Comparison of ENCODE assay signal across 16 cellular contexts in the genomic region with DNA sequence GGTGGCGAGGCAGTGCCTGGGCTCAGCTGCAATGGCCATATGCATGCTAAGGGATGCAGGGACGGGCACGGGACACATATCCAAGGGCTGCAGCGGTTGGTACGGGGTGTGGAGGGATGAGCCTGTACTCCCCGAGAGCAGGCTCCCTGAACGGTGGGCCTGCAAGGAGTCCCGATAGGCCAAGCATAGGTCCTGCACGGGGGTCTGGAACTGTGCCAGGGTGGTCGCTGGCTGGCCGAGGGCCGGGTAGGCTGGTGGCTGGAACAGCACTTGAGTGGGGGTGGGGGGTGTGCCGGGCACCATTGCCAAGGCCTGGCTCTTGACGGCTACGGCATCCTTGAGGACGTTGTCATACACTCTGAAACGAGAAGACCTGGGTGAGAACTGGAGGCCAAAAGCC. TPM values are rescaled to one million over a fixed set of nuclear protein-coding genes. Genes with fewer than 3 reads are reported as not detected.
DNase-seq lines count a peak whose midpoint lies in the region; ATAC-seq and TF ChIP-seq lines count a peak whose summit lies in the region.
"Had no signal": no experiment of that assay in that cellular context is flagged by ENCODE, and none has a peak within 500 bp of the region (broad histone marks: within the 10 kb centered on the region; RNA-seq: fewer than 3 reads in every experiment).

No MANE protein-coding gene starts in this region.

- peaks cover 39% of the 10 kb centered on the region for H3K36me3 ChIP-seq in lower lobe of right lung
- peaks cover 31 to 35% of the 10 kb centered on the region in 2 experiments for H3K36me3 ChIP-seq in trophoblast cell (ENCODE audit: control insufficient read depth in 1 of 2, insufficient read depth in 2 of 2, low read length in 2 of 2)
- no peaks in the 10 kb centered on the region for H3K36me3 ChIP-seq in GM23248 (ENCODE audit: low read depth)

- no peak overlapping the region for H3K18ac ChIP-seq in trophoblast cell (ENCODE audit: low read length)

- H3K9ac ChIP-seq in trophoblast cell (ENCODE audit: low read length), result no peak overlapping the region
- H3K9ac ChIP-seq in GM23248, result no peak overlapping the region

- H3K4me1 ChIP-seq in lower lobe of right lung (no peaks in the 10 kb centered on the region), trophoblast cell (ENCODE audit: control insufficient read depth in 1 of 2, insufficient read depth in 2 of 2, low read length in 2 of 2) (no peaks in the 10 kb centered on the region), GM23248 (ENCODE audit: insufficient read depth) (no peaks in the 10 kb centered on the region)
- H3K4me1 ChIP-seq: A549, Caco-2 had no signal

- H4K91ac ChIP-seq in trophoblast cell (ENCODE audit: low read depth, low read length), result no peak overlapping the region

- DNase-seq in lower lobe of right lung (no peak), trophoblast cell (no peak), GM23248 (no peak)
- no peak for DNase-seq in stimulated activated naive CD8-positive, alpha-beta T cell treated with anti-CD3 and anti-CD28 coated beads, Interleukin-15, amount 100 ng/mL, for 72 hours
- no peak for DNase-seq in activated CD4-positive, alpha-beta T cell treated with anti-CD3 and anti-CD28 coated beads for 48 hours
- no peak for DNase-seq in activated T-helper 1 cell treated with anti-CD3 and anti-CD28 coated beads, Interleukin-12 subunit alpha, Interleukin-12 subunit beta, Interleukin-2, Interleukin-4 antibody, amounts not matched to agents 30 ng/mL and 10 ng/mL and 1 ng/mL, durations not matched to agents 14 hours and 24 hours and 36 hours (ENCODE audit: low spot score)
- DNase-seq: AML-193; Caco-2; CD4-positive, alpha-beta T cell; HCEC 1CT had no signal

- H2BK120ac ChIP-seq in trophoblast cell (ENCODE audit: insufficient read depth, low read length, poor library complexity), result no peak overlapping the region

- no peak overlapping the region for H2AK5ac ChIP-seq in trophoblast cell (ENCODE audit: low read length)

- H3K27ac ChIP-seq in lower lobe of right lung, result no peak overlapping the region
- no peak overlapping the region for H3K27ac ChIP-seq in trophoblast cell (ENCODE audit: low read depth, low read length)
- H3K27ac ChIP-seq in GM23248, result no peak overlapping the region
- H3K27ac ChIP-seq: A549, C4-2B, HL-60 had no signal

- no peak overlapping the region for H3K23ac ChIP-seq in trophoblast cell (ENCODE audit: low read length)

- no peak overlapping the region for H4K12ac ChIP-seq in trophoblast cell (ENCODE audit: low read depth, low read length)

- H3K4me3 ChIP-seq in lower lobe of right lung, result no peak overlapping the region
- H3K4me3 ChIP-seq in trophoblast cell (ENCODE audit: low read depth, low read length), result peak overlapping the region; percentile 52
- no peak overlapping the region for H3K4me3 ChIP-seq in GM23248
- H3K4me3 ChIP-seq: A549, GM23338 had no signal

- no peaks in the 10 kb centered on the region for H3K4me1 Mint-ChIP-seq in stimulated activated naive CD8-positive, alpha-beta T cell treated with anti-CD3 and anti-CD28 coated beads, Interleukin-15, amount 100 ng/mL, for 72 hours
- no peaks in the 10 kb centered on the region for H3K4me1 Mint-ChIP-seq in activated T-helper 1 cell treated with anti-CD3 and anti-CD28 coated beads, Interleukin-12 subunit alpha, Interleukin-12 subunit beta, Interleukin-2, Interleukin-4 antibody, amounts not matched to agents 30 ng/mL and 10 ng/mL and 1 ng/mL, durations not matched to agents 14 hours and 24 hours and 36 hours (ENCODE audit: low read depth)

- no peak overlapping the region for H3K4me3 Mint-ChIP-seq in stimulated activated naive CD8-positive, alpha-beta T cell treated with anti-CD3 and anti-CD28 coated beads, Interleukin-15, amount 100 ng/mL, for 72 hours
- H3K4me3 Mint-ChIP-seq in activated T-helper 1 cell treated with anti-CD3 and anti-CD28 coated beads, Interleukin-12 subunit alpha, Interleukin-12 subunit beta, Interleukin-2, Interleukin-4 antibody, amounts not matched to agents 30 ng/mL and 10 ng/mL and 1 ng/mL, durations not matched to agents 14 hours and 24 hours and 36 hours, result no peak overlapping the region
- H3K4me3 Mint-ChIP-seq: CD4-positive, alpha-beta T cell; GM23338 had no signal

- peak; percentile 19 to 24 for ATAC-seq in lower lobe of right lung
- ATAC-seq in stimulated activated naive CD8-positive, alpha-beta T cell treated with anti-CD3 and anti-CD28 coated beads, Interleukin-15, amount 100 ng/mL, for 72 hours, result peak; percentile 43
- no peak for ATAC-seq in GM19328 (IDR thresholded peaks at IDR 0.05; ENCODE audit: unreplicated experiment)
- ATAC-seq: GM23338 had no signal

- no peaks in the 10 kb centered on the region for H3K79me1 ChIP-seq in trophoblast cell (ENCODE audit: low read length)

- H3K27me3 ChIP-seq in lower lobe of right lung (ENCODE audit: low read depth) (no peaks in the 10 kb centered on the region), trophoblast cell (ENCODE audit: insufficient read depth, low read length) (no peaks in the 10 kb centered on the region), GM23248 (replicated peaks; ENCODE audit: insufficient read depth) (no peaks in the 10 kb centered on the region; the same call in 1 of the 2 replicates)

- H2BK12ac ChIP-seq in trophoblast cell (ENCODE audit: low read length), result no peak overlapping the region

- H3K9me3 ChIP-seq in lower lobe of right lung, result no peaks in the 10 kb centered on the region
- peaks cover 3% of the 10 kb centered on the region for H3K9me3 ChIP-seq in trophoblast cell (ENCODE audit: insufficient read depth, low read depth, low read length)
- no peaks in the 10 kb centered on the region for H3K9me3 ChIP-seq in GM23248 (ENCODE audit: low read depth)
- H3K9me3 ChIP-seq: A549, Caco-2 had no signal

- H3K36me3 Mint-ChIP-seq in activated T-helper 1 cell treated with anti-CD3 and anti-CD28 coated beads, Interleukin-12 subunit alpha, Interleukin-12 subunit beta, Interleukin-2, Interleukin-4 antibody, amounts not matched to agents 30 ng/mL and 10 ng/mL and 1 ng/mL, durations not matched to agents 14 hours and 24 hours and 36 hours (ENCODE audit: low read depth), result no peaks in the 10 kb centered on the region

- H4K20me1 ChIP-seq in GM23248 (ENCODE audit: insufficient read depth), result no peaks in the 10 kb centered on the region

- TF ChIP-seq CTCF in lower lobe of right lung (IDR thresholded peaks at IDR 0.05), result no peak

- H3K27ac Mint-ChIP-seq in stimulated activated naive CD8-positive, alpha-beta T cell treated with anti-CD3 and anti-CD28 coated beads, Interleukin-15, amount 100 ng/mL, for 72 hours, result peak overlapping the region in 1 of 2 donors; percentile 42
- H3K27ac Mint-ChIP-seq in activated T-helper 1 cell treated with anti-CD3 and anti-CD28 coated beads, Interleukin-12 subunit alpha, Interleukin-12 subunit beta, Interleukin-2, Interleukin-4 antibody, amounts not matched to agents 30 ng/mL and 10 ng/mL and 1 ng/mL, durations not matched to agents 14 hours and 24 hours and 36 hours, result no peak overlapping the region
- H3K27ac Mint-ChIP-seq: CD4-positive, alpha-beta T cell; GM23338 had no signal

- no peak overlapping the region for H3K4ac ChIP-seq in trophoblast cell (ENCODE audit: low read depth, low read length)

- in situ Hi-C loops in GM23248 (cut with MboI), result no loop called here

- no peak overlapping the region for H4K8ac ChIP-seq in trophoblast cell (ENCODE audit: low read depth, low read length)

- intact Hi-C loops in lower lobe of right lung (cut with DNase I), result no loop called here
- intact Hi-C loops in activated T-helper 1 cell treated with anti-CD3 and anti-CD28 coated beads, Interleukin-12 subunit alpha, Interleukin-12 subunit beta, Interleukin-2, Interleukin-4 antibody, amounts not matched to agents 30 ng/mL and 10 ng/mL and 1 ng/mL, durations not matched to agents 14 hours and 24 hours and 36 hours (cut with micrococcal nuclease), result no loop called here

- H2AFZ ChIP-seq in trophoblast cell (ENCODE audit: insufficient read depth, low read length, poor library complexity) (no peak overlapping the region), GM23248 (no peak overlapping the region)
- H2AFZ ChIP-seq: GM23338 had no signal

- no peaks in the 10 kb centered on the region for H3K27me3 Mint-ChIP-seq in stimulated activated naive CD8-positive, alpha-beta T cell treated with anti-CD3 and anti-CD28 coated beads, Interleukin-15, amount 100 ng/mL, for 72 hours
- H3K27me3 Mint-ChIP-seq in activated T-helper 1 cell treated with anti-CD3 and anti-CD28 coated beads, Interleukin-12 subunit alpha, Interleukin-12 subunit beta, Interleukin-2, Interleukin-4 antibody, amounts not matched to agents 30 ng/mL and 10 ng/mL and 1 ng/mL, durations not matched to agents 14 hours and 24 hours and 36 hours (ENCODE audit: insufficient read depth), result no peaks in the 10 kb centered on the region
- H3K27me3 Mint-ChIP-seq: CD4-positive, alpha-beta T cell had no signal

- H3K9me2 ChIP-seq in GM23248 (ENCODE audit: insufficient read depth), result no peaks in the 10 kb centered on the region

- H3F3A ChIP-seq in GM23248 (ENCODE audit: insufficient read depth), result no peaks in the 10 kb centered on the region

- H3K79me2 ChIP-seq in trophoblast cell (ENCODE audit: control insufficient read depth, insufficient read depth, low read length, poor library complexity) (no peaks in the 10 kb centered on the region), GM23248 (ENCODE audit: insufficient read depth) (no peaks in the 10 kb centered on the region)

- no peak overlapping the region for H3K4me2 ChIP-seq in trophoblast cell (ENCODE audit: low read length)
- no peak overlapping the region for H3K4me2 ChIP-seq in GM23248 (ENCODE audit: unreplicated experiment)
- H3K4me2 ChIP-seq: A549, GM23338 had no signal

- H3K14ac ChIP-seq in trophoblast cell (ENCODE audit: low read length), result no peak overlapping the region

- no peak overlapping the region for H2BK5ac ChIP-seq in trophoblast cell (ENCODE audit: low read depth, low read length, poor library complexity)

- WGBS in trophoblast cell (ENCODE audit: extremely low coverage, insufficient coverage, insufficient read length), result no CpG with 5 or more reads among the region's 17 CpGs
- WGBS in GM23248 (ENCODE audit: low coverage in 1 of 2, low lambda C conversion rate in 2 of 2, missing lambda C conversion rate in 2 of 2), 2 experiments, result 75 to 84% methylated on average over 17 of the region's 17 CpGs

- no peaks in the 10 kb centered on the region for H3K9me3 Mint-ChIP-seq in stimulated activated naive CD8-positive, alpha-beta T cell treated with anti-CD3 and anti-CD28 coated beads, Interleukin-15, amount 100 ng/mL, for 72 hours
- no peaks in the 10 kb centered on the region for H3K9me3 Mint-ChIP-seq in activated T-helper 1 cell treated with anti-CD3 and anti-CD28 coated beads, Interleukin-12 subunit alpha, Interleukin-12 subunit beta, Interleukin-2, Interleukin-4 antibody, amounts not matched to agents 30 ng/mL and 10 ng/mL and 1 ng/mL, durations not matched to agents 14 hours and 24 hours and 36 hours
- H3K9me3 Mint-ChIP-seq: CD4-positive, alpha-beta T cell; GM23338 had no signal

RNA-seq across cellular contexts. Expression of a gene that starts 24.1 kb away (rescaled TPM):
- total RNA-seq in lower lobe of right lung, result 4.9 TPM
- 0.18 TPM in 1 of 2 replicates, not detected in the other for polyA plus RNA-seq in trophoblast cell (2013)
- total RNA-seq in GM23248 (2014; rRNA removed; shearing (Covaris generic)), result not detected in 2 replicates
- not detected in 2 replicates for polyA plus RNA-seq in GM23248 (2016; fragmentation: Nextera tagmentation; extraction: Ambion mirVana)
- total RNA-seq in activated T-helper 1 cell treated with anti-CD3 and anti-CD28 coated beads, Interleukin-12 subunit alpha, Interleukin-12 subunit beta, Interleukin-2, Interleukin-4 antibody, amounts not matched to agents 30 ng/mL and 10 ng/mL and 1 ng/mL, durations not matched to agents 14 hours and 24 hours and 36 hours, result not detected in 2 replicates
- total RNA-seq: Caco-2; CD4-positive, alpha-beta T cell had no signal
- polyA plus RNA-seq: BJ had no signal

RNA-seq across cellular contexts. Expression of a gene that starts 58.9 kb away (rescaled TPM):
- 15.5 TPM for total RNA-seq in lower lobe of right lung
- 13.6 and 15.2 TPM in 2 replicates for polyA plus RNA-seq in trophoblast cell (2013)
- 0.43 TPM in 1 of 2 replicates, not detected in the other for total RNA-seq in GM23248 (2014; rRNA removed; shearing (Covaris generic))
- 0.06 TPM in 1 of 2 replicates, not detected in the other for polyA plus RNA-seq in GM23248 (2016; fragmentation: Nextera tagmentation; extraction: Ambion mirVana)
- not detected in 2 replicates for total RNA-seq in activated T-helper 1 cell treated with anti-CD3 and anti-CD28 coated beads, Interleukin-12 subunit alpha, Interleukin-12 subunit beta, Interleukin-2, Interleukin-4 antibody, amounts not matched to agents 30 ng/mL and 10 ng/mL and 1 ng/mL, durations not matched to agents 14 hours and 24 hours and 36 hours
- total RNA-seq: CD4-positive, alpha-beta T cell had no signal

Comparison
In these comparisons a context has a peak if more than half of its experiments do, and no peak if none do; other contexts are left out.
1. RNA of a gene that starts 58.9 kb away (total RNA-seq): 15.5 TPM in lower lobe of right lung (single experiment); 0.43 TPM in GM23248 and not detected in activated T-helper 1 cell treated with anti-CD3 and anti-CD28 coated beads, Interleukin-12 subunit alpha, Interleukin-12 subunit beta, Interleukin-2, Interleukin-4 antibody, amounts not matched to agents 30 ng/mL and 10 ng/mL and 1 ng/mL, durations not matched to agents 14 hours and 24 hours and 36 hours; every median in the first group is over 10 times any median in the second.